ENCODE assay signal across 17 cellular contexts in genomic region chr7:47816647-47817046, GRCh38.
A peak's percentile ranks its signal among the peaks of the same experiment; 100 is the strongest.
DNase-seq lines count a peak whose midpoint lies in the region; ATAC-seq and TF ChIP-seq lines count a peak whose summit lies in the region.
"Had no signal": no experiment of that assay in that cellular context is flagged by ENCODE, and none has a peak within 500 bp of the region (broad histone marks: within the 10 kb centered on the region; RNA-seq: fewer than 3 reads in every experiment).

No MANE protein-coding gene starts in this region.

- no peak overlapping the region for H3K18ac ChIP-seq in trophoblast cell (ENCODE audit: low read length)

- TF ChIP-seq CTCF in chondrocyte (IDR thresholded peaks at IDR 0.05), result no peak

- no peak overlapping the region for H3K9ac ChIP-seq in trophoblast cell (ENCODE audit: low read length)

- no peaks in the 10 kb centered on the region for H3K27me3 Mint-ChIP-seq in chondrocyte (ENCODE audit: low read depth)
- H3K27me3 Mint-ChIP-seq in activated CD4-positive, alpha-beta T cell treated with anti-CD3 and anti-CD28 coated beads, Interleukin-2, amount 10 ng/mL, durations not matched to agents 7 days and 5 days, result no peaks in the 10 kb centered on the region

- H3K79me2 ChIP-seq in trophoblast cell (ENCODE audit: control insufficient read depth, insufficient read depth, low read length, poor library complexity), result no peaks in the 10 kb centered on the region

- H4K91ac ChIP-seq in trophoblast cell (ENCODE audit: low read depth, low read length), result no peak overlapping the region

- CTCF ChIA-PET in activated CD4-positive, alpha-beta T cell treated with anti-CD3 and anti-CD28 coated beads, Interleukin-2, amount 10 ng/mL, durations not matched to agents 7 days and 5 days (lab: Charles Lee), result no interaction called here

- WGBS in trophoblast cell (ENCODE audit: extremely low coverage, insufficient coverage, insufficient read length), result no CpG with 5 or more reads among the region's 4 CpGs

- peaks cover 3 to 10% of the 10 kb centered on the region in 2 experiments for H3K4me1 ChIP-seq in trophoblast cell (ENCODE audit: control insufficient read depth in 1 of 2, insufficient read depth in 2 of 2, low read length in 2 of 2)
- H3K4me1 ChIP-seq: esophagus squamous epithelium had no signal

- H3K27ac ChIP-seq in trophoblast cell (ENCODE audit: low read depth, low read length), result no peak overlapping the region
- H3K27ac ChIP-seq: C4-2B, esophagus squamous epithelium, HL-60 had no signal

- H3K14ac ChIP-seq in trophoblast cell (ENCODE audit: low read length), result no peak overlapping the region

- H3K36me3 ChIP-seq in trophoblast cell (ENCODE audit: control insufficient read depth in 1 of 2, insufficient read depth in 2 of 2, low read length in 2 of 2), result no peaks in the 10 kb centered on the region
- H3K36me3 ChIP-seq: esophagus squamous epithelium had no signal

- no peak overlapping the region for H2AFZ ChIP-seq in trophoblast cell (ENCODE audit: insufficient read depth, low read length, poor library complexity)

- H3K36me3 Mint-ChIP-seq in chondrocyte (ENCODE audit: low read depth), result peaks cover 2% of the 10 kb centered on the region
- H3K36me3 Mint-ChIP-seq in activated CD4-positive, alpha-beta T cell treated with anti-CD3 and anti-CD28 coated beads, Interleukin-2, amount 10 ng/mL, durations not matched to agents 7 days and 5 days (ENCODE audit: low read depth), result no peaks in the 10 kb centered on the region

- POLR2A ChIA-PET in activated CD4-positive, alpha-beta T cell treated with anti-CD3 and anti-CD28 coated beads, Interleukin-2, amount 10 ng/mL, durations not matched to agents 7 days and 5 days (lab: Charles Lee), result no interaction called here

- DNase-seq in EL (peak; percentile 45), LHCN-M2 (ENCODE audit: low read depth) (peak; percentile 61), chondrocyte (ENCODE audit: low spot score) (no peak), trophoblast cell (peak in 1 of 2 donors; percentile 14)
- DNase-seq in activated CD4-positive, alpha-beta T cell treated with anti-CD3 and anti-CD28 coated beads, Interleukin-2, amount 10 ng/mL, durations not matched to agents 7 days and 5 days, result no peak
- no peak for DNase-seq in effector CD8-positive, alpha-beta T cell (lab: John Stamatoyannopoulos, UW)
- DNase-seq: esophagus squamous epithelium, NCI-H187, NCI-H510A treated with DMSO at 0.1 percent for 48 hours, retina, substantia nigra, SW 1271 had no signal

- H3K23ac ChIP-seq in trophoblast cell (ENCODE audit: low read length), result no peak overlapping the region

- H4K8ac ChIP-seq in trophoblast cell (ENCODE audit: low read depth, low read length), result no peak overlapping the region

- peaks cover 4% of the 10 kb centered on the region for H3K9me3 ChIP-seq in trophoblast cell (ENCODE audit: insufficient read depth, low read depth, low read length)
- H3K9me3 ChIP-seq: esophagus squamous epithelium had no signal

- no peaks in the 10 kb centered on the region for H3K79me1 ChIP-seq in trophoblast cell (ENCODE audit: low read length)

- peak overlapping the region; percentile 2 for H3K27ac Mint-ChIP-seq in chondrocyte (ENCODE audit: unreplicated experiment)
- no peak overlapping the region for H3K27ac Mint-ChIP-seq in activated CD4-positive, alpha-beta T cell treated with anti-CD3 and anti-CD28 coated beads, Interleukin-2, amount 10 ng/mL, durations not matched to agents 7 days and 5 days
- H3K27ac Mint-ChIP-seq: nephron had no signal

- H3K9me3 Mint-ChIP-seq in chondrocyte (ENCODE audit: low read depth), result no peaks in the 10 kb centered on the region
- no peaks in the 10 kb centered on the region for H3K9me3 Mint-ChIP-seq in activated CD4-positive, alpha-beta T cell treated with anti-CD3 and anti-CD28 coated beads, Interleukin-2, amount 10 ng/mL, durations not matched to agents 7 days and 5 days
- H3K9me3 Mint-ChIP-seq: nephron had no signal

- no peak overlapping the region for H3K4me3 ChIP-seq in trophoblast cell (ENCODE audit: low read depth, low read length)
- H3K4me3 ChIP-seq: esophagus squamous epithelium, lung had no signal

- H3K4me3 Mint-ChIP-seq in chondrocyte (ENCODE audit: unreplicated experiment), result no peak overlapping the region
- no peak overlapping the region for H3K4me3 Mint-ChIP-seq in activated CD4-positive, alpha-beta T cell treated with anti-CD3 and anti-CD28 coated beads, Interleukin-2, amount 10 ng/mL, durations not matched to agents 7 days and 5 days
- H3K4me3 Mint-ChIP-seq: nephron had no signal

- H3K4ac ChIP-seq in trophoblast cell (ENCODE audit: low read depth, low read length), result no peak overlapping the region

- H4K12ac ChIP-seq in trophoblast cell (ENCODE audit: low read depth, low read length), result no peak overlapping the region

- no peaks in the 10 kb centered on the region for H3K27me3 ChIP-seq in trophoblast cell (ENCODE audit: insufficient read depth, low read length)
- H3K27me3 ChIP-seq: esophagus squamous epithelium had no signal

- H2BK120ac ChIP-seq in trophoblast cell (ENCODE audit: insufficient read depth, low read length, poor library complexity), result no peak overlapping the region

- H3K4me2 ChIP-seq in trophoblast cell (ENCODE audit: low read length), result no peak overlapping the region

- peak overlapping the region; percentile 71 for H2BK12ac ChIP-seq in trophoblast cell (ENCODE audit: low read length)

- H2BK5ac ChIP-seq in trophoblast cell (ENCODE audit: low read depth, low read length, poor library complexity), result peak overlapping the region; percentile 22

- ATAC-seq in GM19351 (IDR thresholded peaks at IDR 0.05; ENCODE audit: unreplicated experiment), result no peak

- H3K4me1 Mint-ChIP-seq in chondrocyte (ENCODE audit: low read depth), result peaks cover 45% of the 10 kb centered on the region
- H3K4me1 Mint-ChIP-seq in activated CD4-positive, alpha-beta T cell treated with anti-CD3 and anti-CD28 coated beads, Interleukin-2, amount 10 ng/mL, durations not matched to agents 7 days and 5 days, result no peaks in the 10 kb centered on the region

- H2AK5ac ChIP-seq in trophoblast cell (ENCODE audit: low read length), result peak overlapping the region; percentile 77

Comparison
In these comparisons a context has a peak if more than half of its experiments do, and no peak if none do; other contexts are left out.
1. DNase-seq: peak in EL (single experiment) and LHCN-M2 (single experiment); none in chondrocyte (single experiment), activated CD4-positive, alpha-beta T cell treated with anti-CD3 and anti-CD28 coated beads, Interleukin-2, amount 10 ng/mL, durations not matched to agents 7 days and 5 days (single experiment) and effector CD8-positive, alpha-beta T cell (single experiment).